10 cellular contexts compared by ENCODE assay signal in genomic region chr3:157132936-157133335, GRCh38. TPM values are rescaled to one million over a fixed set of nuclear protein-coding genes. Genes with fewer than 3 reads are reported as not detected.
DNase-seq lines count a peak whose midpoint lies in the region; ATAC-seq and TF ChIP-seq lines count a peak whose summit lies in the region.
"Had no signal": no experiment of that assay in that cellular context is flagged by ENCODE, and none has a peak within 500 bp of the region (broad histone marks: within the 10 kb centered on the region; RNA-seq: fewer than 3 reads in every experiment).

No MANE protein-coding gene starts in this region.

- no peak for TF ChIP-seq CTCF in left ventricle myocardium inferior (IDR thresholded peaks at IDR 0.05; ENCODE audit: borderline replicate concordance)
- TF ChIP-seq CTCF in right lobe of liver (IDR thresholded peaks at IDR 0.05), result no peak
- TF ChIP-seq CTCF in tibial artery (IDR thresholded peaks at IDR 0.05), result no peak
- no peak for TF ChIP-seq CTCF in OCI-LY7 (conservative IDR thresholded peaks at IDR 0.05; ENCODE audit: low read length)
- no peak for TF ChIP-seq CTCF in GM20000 (IDR thresholded peaks at IDR 0.05; ENCODE audit: extremely low read depth, missing control alignments)
- no peak for TF ChIP-seq CTCF in brain microvascular endothelial cell (IDR thresholded peaks at IDR 0.05; ENCODE audit: low read depth, low read length, missing control alignments)

- in situ Hi-C loops in brain microvascular endothelial cell (cut with HindIII; ENCODE audit: low pct_ligation_motif_present, low sequenced_read_pairs), result no loop called here

- H3K9me3 ChIP-seq in left ventricle myocardium inferior (replicated peaks) (no peaks in the 10 kb centered on the region), right lobe of liver (no peaks in the 10 kb centered on the region), tibial artery (no peaks in the 10 kb centered on the region), OCI-LY7 (ENCODE audit: low read length) (no peaks in the 10 kb centered on the region)
- H3K9me3 ChIP-seq: vagina had no signal

- peak overlapping the region; percentile 88 for H3K4me3 Mint-ChIP-seq in activated T-helper 17 cell treated with anti-CD3 and anti-CD28 coated beads, Interleukin-2, amount 50 U/mL, for 72 hours

- H4K20me1 ChIP-seq in OCI-LY7 (ENCODE audit: insufficient read depth, low read length), result no peaks in the 10 kb centered on the region

- H3K27ac ChIP-seq in left ventricle myocardium inferior (replicated peaks), result peak overlapping the region; percentile 82
- peak overlapping the region; percentile 61 to 94 (median 92) for H3K27ac ChIP-seq in right lobe of liver
- H3K27ac ChIP-seq in tibial artery, result peak overlapping the region; percentile 72 to 87
- no peak overlapping the region for H3K27ac ChIP-seq in OCI-LY7 (ENCODE audit: low read depth, low read length, poor library complexity, severe bottlenecking)
- no peak overlapping the region for H3K27ac ChIP-seq in brain microvascular endothelial cell
- H3K27ac ChIP-seq: vagina had no signal

- peaks cover 58% of the 10 kb centered on the region for H3K4me1 Mint-ChIP-seq in activated T-helper 17 cell treated with anti-CD3 and anti-CD28 coated beads, Interleukin-2, amount 50 U/mL, for 72 hours

- H3K4me2 ChIP-seq in OCI-LY7 (ENCODE audit: low read length), result no peak overlapping the region

- H2AFZ ChIP-seq in OCI-LY7 (ENCODE audit: low read length), result no peak overlapping the region

- 23% methylated on average over 2 of the region's 2 CpGs for WGBS in right lobe of liver (ENCODE audit: insufficient coverage, low coverage, low lambda C conversion rate, missing lambda C conversion rate)

- BruUV-seq in OCI-LY7 (replicated peaks; lab: Mats Ljungman, UMichigan), result no TSS peak

- H3K9me2 ChIP-seq in OCI-LY7 (ENCODE audit: insufficient read depth, low read length), result no peaks in the 10 kb centered on the region

- no peaks in the 10 kb centered on the region for H3K27me3 Mint-ChIP-seq in activated T-helper 17 cell treated with anti-CD3 and anti-CD28 coated beads, Interleukin-2, amount 50 U/mL, for 72 hours

- H3K79me2 ChIP-seq in OCI-LY7 (ENCODE audit: insufficient read depth, low read depth, low read length), result no peaks in the 10 kb centered on the region

- no peak for TF ChIP-seq POLR2A in right lobe of liver (IDR thresholded peaks at IDR 0.05)

- H3K4me3 ChIP-seq in left ventricle myocardium inferior, result no peak overlapping the region
- H3K4me3 ChIP-seq in right lobe of liver, result no peak overlapping the region
- no peak overlapping the region for H3K4me3 ChIP-seq in tibial artery
- no peak overlapping the region for H3K4me3 ChIP-seq in OCI-LY7 (ENCODE audit: low read depth, low read length, poor library complexity, severe bottlenecking)
- H3K4me3 ChIP-seq in brain microvascular endothelial cell (ENCODE audit: low read depth, low read length), result no peak overlapping the region
- H3K4me3 ChIP-seq: vagina had no signal

- H3K27ac Mint-ChIP-seq in activated T-helper 17 cell treated with anti-CD3 and anti-CD28 coated beads, Interleukin-2, amount 50 U/mL, for 72 hours, result peak overlapping the region; percentile 95

- CTCF ChIA-PET in OCI-LY7 (lab: Charles Lee; ENCODE audit: unreplicated experiment), result interaction anchor here (0.6 kb wide), 1 partner anchor 1211 kb away, joined by 3 read pairs; no protein-coding TSS in a partner anchor

- DNase-seq in left ventricle myocardium inferior (no peak), Right ventricle myocardium superior (no peak), right lobe of liver (peak in 1 of 3 donors; percentile 63), tibial artery (no peak), OCI-LY7 (ENCODE audit: low spot score) (no peak), GM20000 (ENCODE audit: low spot score) (no peak), brain microvascular endothelial cell (no peak)

- H3K4me1 ChIP-seq in left ventricle myocardium inferior (peaks cover 100% of the 10 kb centered on the region), right lobe of liver (peaks cover 3 to 68% (median 35%) of the 10 kb centered on the region in 4 donors), tibial artery (peaks cover 0 to 74% (median 57%) of the 10 kb centered on the region in 4 donors), OCI-LY7 (ENCODE audit: insufficient read depth, low read length, poor library complexity, severe bottlenecking) (peaks cover 21% of the 10 kb centered on the region)

- intact Hi-C loops in left ventricle myocardium inferior (cut with micrococcal nuclease) (no loop called here), Right ventricle myocardium superior (cut with DNase I) (loop anchor here (10.0 kb wide), 1 partner anchor 298 kb away; no protein-coding TSS in a partner anchor), right lobe of liver (cut with DNase I) (loop anchor here (10.0 kb wide), 3 partner anchors 48 to 458 kb away; partner anchors contain the start of genes LEKR1 (in 1 of the 2) and TIPARP (in 1 of the 2)), tibial artery (cut with DNase I; ENCODE audit: low total_unique reads) (loop anchor here (5.0 to 10.0 kb wide), 2 partner anchors 308 to 581 kb away; partner anchors contain the start of gene LEKR1), OCI-LY7 (cut with micrococcal nuclease; ENCODE audit: unreplicated experiment) (no loop called here)

- H3K36me3 Mint-ChIP-seq in activated T-helper 17 cell treated with anti-CD3 and anti-CD28 coated beads, Interleukin-2, amount 50 U/mL, for 72 hours (ENCODE audit: low read depth), result peaks cover under 1% of the 10 kb centered on the region

- POLR2A ChIA-PET in OCI-LY7 (lab: Charles Lee), result interaction anchor here (0.8 to 1.3 kb wide), 2 partner anchors 28 to 43 kb away, joined by 3 to 10 read pairs; no protein-coding TSS in a partner anchor

- no peaks in the 10 kb centered on the region for H3K27me3 ChIP-seq in left ventricle myocardium inferior (ENCODE audit: low read depth)
- H3K27me3 ChIP-seq in right lobe of liver, result no peaks in the 10 kb centered on the region
- H3K27me3 ChIP-seq in tibial artery, result no peaks in the 10 kb centered on the region
- no peaks in the 10 kb centered on the region for H3K27me3 ChIP-seq in brain microvascular endothelial cell (replicated peaks)
- H3K27me3 ChIP-seq: vagina had no signal

- ATAC-seq in Right ventricle myocardium superior (ENCODE audit: poor library complexity), result no peak
- ATAC-seq in activated T-helper 17 cell treated with anti-CD3 and anti-CD28 coated beads, Interleukin-2, amount 50 U/mL, for 72 hours (replicated peaks), result no peak
- ATAC-seq in right lobe of liver, result no peak
- ATAC-seq: sciatic nerve had no signal

- no peaks in the 10 kb centered on the region for H3K9me3 Mint-ChIP-seq in activated T-helper 17 cell treated with anti-CD3 and anti-CD28 coated beads, Interleukin-2, amount 50 U/mL, for 72 hours

- no peaks in the 10 kb centered on the region for H3K36me3 ChIP-seq in left ventricle myocardium inferior
- no peaks in the 10 kb centered on the region for H3K36me3 ChIP-seq in right lobe of liver
- H3K36me3 ChIP-seq in tibial artery, result no peaks in the 10 kb centered on the region
- H3K36me3 ChIP-seq in OCI-LY7 (ENCODE audit: insufficient read depth, low read length), result no peaks in the 10 kb centered on the region
- H3K36me3 ChIP-seq in brain microvascular endothelial cell (replicated peaks), result no peaks in the 10 kb centered on the region
- H3K36me3 ChIP-seq: vagina had no signal

RNA-seq across cellular contexts. Expression of gene CCNL1, which starts 27.0 kb away (rescaled TPM):
- 19.2 TPM for total RNA-seq in left ventricle myocardium inferior
- 20.2 TPM for total RNA-seq in Right ventricle myocardium superior
- total RNA-seq in activated T-helper 17 cell treated with anti-CD3 and anti-CD28 coated beads, Interleukin-2, amount 50 U/mL, for 72 hours, result 100 to 1,000 TPM; 173 to 194 TPM
- total RNA-seq in right lobe of liver, result 100 to 1,000 TPM in 2 of 6 experiments, 10 to 100 TPM in 4; 34.0 to 153 (median 78.5) TPM
- 221 and 280 TPM in 2 replicates for total RNA-seq in OCI-LY7 (2014; rRNA removed; shearing (Covaris generic))
- total RNA-seq in OCI-LY7 (2022), result 158 and 190 TPM in 2 replicates

Comparison
In these comparisons a context has a peak if more than half of its experiments do, and no peak if none do; other contexts are left out.
1. intact Hi-C loops: an anchor here in Right ventricle myocardium superior (10.0 kb wide), right lobe of liver (10.0 kb wide) and tibial artery (5.0 to 10.0 kb wide); none called in left ventricle myocardium inferior and OCI-LY7.
2. H3K27ac ChIP-seq: peak in left ventricle myocardium inferior (single experiment), right lobe of liver (3 of 3) and tibial artery (2 of 2); none in OCI-LY7 (single experiment) and brain microvascular endothelial cell (single experiment).